In genomic region chr2:11466307-11467125, GRCh38 we compare ENCODE assay signal across 9 cellular contexts. TPM values are rescaled to one million over a fixed set of nuclear protein-coding genes. Genes with fewer than 3 reads are reported as not detected.
DNase-seq lines count a peak whose midpoint lies in the region; ATAC-seq, FAIRE-seq and TF ChIP-seq lines count a peak whose summit lies in the region.
"Had no signal": no experiment of that assay in that cellular context is flagged by ENCODE, and none has a peak within 500 bp of the region (broad histone marks: within the 10 kb centered on the region; RNA-seq: fewer than 3 reads in every experiment).

No MANE protein-coding gene starts in this region.

- no peaks in the 10 kb centered on the region for H3K27me3 ChIP-seq in left ventricle myocardium inferior (ENCODE audit: low read depth)
- no peaks in the 10 kb centered on the region for H3K27me3 ChIP-seq in small intestine (ENCODE audit: control insufficient read depth in 2 of 2, insufficient read depth in 2 of 2, low read length in 2 of 2)
- H3K27me3 ChIP-seq: adrenal gland had no signal

- 20 to 30% (median 30%) methylated on average over 26 of the region's 26 CpGs for WGBS in small intestine, 3 donors

- peaks cover 15% of the 10 kb centered on the region for H3K36me3 Mint-ChIP-seq in activated CD8-positive, alpha-beta T cell treated with anti-CD3 and anti-CD28 coated beads, Interleukin-2, amount 10 ng/mL, durations not matched to agents 7 days and 5 days (ENCODE audit: low read depth)

- peaks cover 25% of the 10 kb centered on the region for H3K4me1 Mint-ChIP-seq in activated CD8-positive, alpha-beta T cell treated with anti-CD3 and anti-CD28 coated beads, Interleukin-2, amount 10 ng/mL, durations not matched to agents 7 days and 5 days (ENCODE audit: low read depth)

- FAIRE-seq in small intestine (lab: Jason Lieb, UNC): no peak
- no peak for FAIRE-seq in GM12891 (lab: Jason Lieb, UNC)

- no peak for TF ChIP-seq POLR2A in GM12891 (IDR thresholded peaks at IDR 0.05; ENCODE audit: low read depth, low read length)

- H3K36me3 ChIP-seq in left ventricle myocardium inferior (peaks cover 4% of the 10 kb centered on the region), small intestine (ENCODE audit: control insufficient read depth in 2 of 2, insufficient read depth in 2 of 2, low read length in 2 of 2) (no peaks in the 10 kb centered on the region)
- H3K36me3 ChIP-seq: adrenal gland had no signal

- ATAC-seq in HG03175 (IDR thresholded peaks at IDR 0.05; ENCODE audit: unreplicated experiment) (peak; percentile 30), GM21737 (IDR thresholded peaks at IDR 0.05; ENCODE audit: unreplicated experiment) (no peak)
- no peak for ATAC-seq in activated CD8-positive, alpha-beta T cell treated with anti-CD3 and anti-CD28 coated beads, Interleukin-2, amount 10 ng/mL, durations not matched to agents 7 days and 5 days

- intact Hi-C loops in left ventricle myocardium inferior (cut with micrococcal nuclease): no loop called here

- POLR2A ChIA-PET in activated CD8-positive, alpha-beta T cell treated with anti-CD3 and anti-CD28 coated beads, Interleukin-2, amount 10 ng/mL, durations not matched to agents 7 days and 5 days (lab: Charles Lee): no interaction called here

- no peaks in the 10 kb centered on the region for H3K9me3 Mint-ChIP-seq in activated CD8-positive, alpha-beta T cell treated with anti-CD3 and anti-CD28 coated beads, Interleukin-2, amount 10 ng/mL, durations not matched to agents 7 days and 5 days (ENCODE audit: insufficient read depth)

- H3K4me1 ChIP-seq in left ventricle myocardium inferior (peaks cover 54% of the 10 kb centered on the region), small intestine (ENCODE audit: control insufficient read depth in 2 of 2, insufficient read depth in 1 of 2, low read depth in 1 of 2, low read length in 1 of 2) (peaks cover 0 to 11% of the 10 kb centered on the region in 2 donors)

- CTCF ChIA-PET in activated CD8-positive, alpha-beta T cell treated with anti-CD3 and anti-CD28 coated beads, Interleukin-2, amount 10 ng/mL, durations not matched to agents 7 days and 5 days (lab: Charles Lee): interaction anchor here (0.6 to 2.3 kb wide), 7 partner anchors 11 to 634 kb away, joined by 3 to 12 read pairs (median 3); a partner anchor contains a TSS

- peak overlapping the region; percentile 94 for H3K4me3 Mint-ChIP-seq in activated CD8-positive, alpha-beta T cell treated with anti-CD3 and anti-CD28 coated beads, Interleukin-2, amount 10 ng/mL, durations not matched to agents 7 days and 5 days

- DNase-seq in NCI-H2196 (lab: John Stamatoyannopoulos, UW; ENCODE audit: unreplicated experiment) (peak; percentile 8), NCI-H2196 treated with DMSO at 0.1 percent for 48 hours (lab: John Stamatoyannopoulos, UW; ENCODE audit: unreplicated experiment) (no peak), left ventricle myocardium inferior (no peak), small intestine (no peak), GM12891 (ENCODE audit: insufficient read length, low spot score) (no peak)
- DNase-seq in activated CD8-positive, alpha-beta T cell treated with anti-CD3 and anti-CD28 coated beads, Interleukin-2, amount 10 ng/mL, durations not matched to agents 7 days and 5 days: no peak

- no peaks in the 10 kb centered on the region for H3K9me3 ChIP-seq in left ventricle myocardium inferior (replicated peaks)
- no peaks in the 10 kb centered on the region for H3K9me3 ChIP-seq in small intestine (ENCODE audit: control insufficient read depth, low read depth)
- H3K9me3 ChIP-seq: adrenal gland had no signal

- no peaks in the 10 kb centered on the region for H3K27me3 Mint-ChIP-seq in activated CD8-positive, alpha-beta T cell treated with anti-CD3 and anti-CD28 coated beads, Interleukin-2, amount 10 ng/mL, durations not matched to agents 7 days and 5 days (ENCODE audit: low read depth)

- no peak for TF ChIP-seq CTCF in left ventricle myocardium inferior (IDR thresholded peaks at IDR 0.05; ENCODE audit: borderline replicate concordance)

- H3K4me3 ChIP-seq in left ventricle myocardium inferior: peak overlapping the region; percentile 78
- peak overlapping the region; percentile 37 to 62 for H3K4me3 ChIP-seq in small intestine (ENCODE audit: low read depth in 1 of 2, low read length in 2 of 2)

- peak overlapping the region; percentile 89 for H3K27ac ChIP-seq in left ventricle myocardium inferior (replicated peaks)
- no peak overlapping the region for H3K27ac ChIP-seq in small intestine (ENCODE audit: low read depth in 1 of 2, low read length in 1 of 2)

- peak overlapping the region; percentile 94 for H3K27ac Mint-ChIP-seq in activated CD8-positive, alpha-beta T cell treated with anti-CD3 and anti-CD28 coated beads, Interleukin-2, amount 10 ng/mL, durations not matched to agents 7 days and 5 days

TF ChIP-seq in GM12891, 5 proteins besides CTCF, POLR2A, EP300 and RAD21:
- no peak for TF ChIP-seq POU2F2 (IDR thresholded peaks at IDR 0.05; ENCODE audit: low read depth, low read length)
- no peak for TF ChIP-seq POLR2AphosphoS5 (IDR thresholded peaks at IDR 0.05; ENCODE audit: low read depth, low read length)
- TF ChIP-seq TAF1 (IDR thresholded peaks at IDR 0.05; ENCODE audit: low read depth, low read length): no peak
- no peak for TF ChIP-seq PAX5 (IDR thresholded peaks at IDR 0.05; ENCODE audit: insufficient read depth, low read length, severe bottlenecking)
- TF ChIP-seq SPI1 (IDR thresholded peaks at IDR 0.05; ENCODE audit: low read depth, low read length): no peak

RNA-seq across cellular contexts. Expression of gene E2F6, which starts 0.6 kb away (rescaled TPM):
- 1 to 10 TPM; 8.2 to 8.4 TPM for total RNA-seq in activated CD8-positive, alpha-beta T cell treated with anti-CD3 and anti-CD28 coated beads, Interleukin-2, amount 10 ng/mL, durations not matched to agents 7 days and 5 days
- 12.8 TPM for total RNA-seq in left ventricle myocardium inferior
- 1 to 10 TPM; 4.6 to 6.4 (median 4.9) TPM for polyA plus RNA-seq in small intestine
- 6.9 TPM for polyA plus RNA-seq in GM12891 (2012; ENCODE audit: low read depth, missing spikeins)
